In genomic region chr6:167662881-167663205, GRCh38 we compare ENCODE assay signal across 27 cellular contexts.
"Had no signal": no experiment of that assay in that cellular context is flagged by ENCODE, and none has a peak within 500 bp of the region (broad histone marks: within the 10 kb centered on the region; RNA-seq: fewer than 3 reads in every experiment).

No MANE protein-coding gene starts in this region.

- H3K9me3 ChIP-seq: colonic mucosa, esophagus squamous epithelium, heart right ventricle, left ventricle myocardium inferior, lower lobe of right lung, psoas muscle, stomach, thyroid gland had no signal

- H3K27me3 ChIP-seq: colonic mucosa, heart right ventricle, stomach, thyroid gland had no signal

- H2AFZ ChIP-seq: parathyroid adenoma had no signal

- H3K4me1 Mint-ChIP-seq: stimulated activated naive B cell treated with anti-CD40 and anti-IgM and Interleukin-4, amounts not matched to agents 10 μg/mL and 1 μg/mL and 100 μg/mL, for 72 hours had no signal

- H3K36me3 Mint-ChIP-seq: stimulated activated naive B cell treated with anti-CD40 and anti-IgM and Interleukin-4, amounts not matched to agents 10 μg/mL and 1 μg/mL and 100 μg/mL, for 72 hours had no signal

- H3K27ac Mint-ChIP-seq: dendritic cell treated with granulocyte-macrophage colony-stimulating factor and Interleukin-4, amounts not matched to agents 40 ng/mL and 50 ng/mL, for 4 days; nephron progenitor cell; stimulated activated naive B cell treated with anti-CD40 and anti-IgM and Interleukin-4, amounts not matched to agents 10 μg/mL and 1 μg/mL and 100 μg/mL, for 72 hours had no signal

- H3K27me3 Mint-ChIP-seq: dendritic cell treated with granulocyte-macrophage colony-stimulating factor and Interleukin-4, amounts not matched to agents 40 ng/mL and 50 ng/mL, for 4 days had no signal

- H3K4me1 ChIP-seq: colonic mucosa, esophagus squamous epithelium, lower lobe of right lung, parathyroid adenoma, psoas muscle, thyroid gland had no signal

- H3K79me2 ChIP-seq: parathyroid adenoma had no signal

- H3K4me3 Mint-ChIP-seq: dendritic cell treated with granulocyte-macrophage colony-stimulating factor and Interleukin-4, amounts not matched to agents 40 ng/mL and 50 ng/mL, for 4 days; nephron progenitor cell; stimulated activated naive B cell treated with anti-CD40 and anti-IgM and Interleukin-4, amounts not matched to agents 10 μg/mL and 1 μg/mL and 100 μg/mL, for 72 hours had no signal

- H3K27ac ChIP-seq: colonic mucosa, esophagus squamous epithelium, heart right ventricle, left ventricle myocardium inferior, lower lobe of right lung, parathyroid adenoma, psoas muscle, skin epidermis, stomach, thyroid gland had no signal

- FAIRE-seq: endometrium, islet of Langerhans, urothelium cell line had no signal

- ATAC-seq: left colon; psoas muscle; stimulated activated naive B cell treated with anti-CD40 and anti-IgM and Interleukin-4, amounts not matched to agents 10 μg/mL and 1 μg/mL and 100 μg/mL, for 72 hours had no signal

- H3K9ac ChIP-seq: parathyroid adenoma had no signal

- DNase-seq: central memory CD4-positive, alpha-beta T cell; colonic mucosa; effector CD8-positive, alpha-beta T cell; erythroblast; esophagus squamous epithelium; foreskin melanocyte; glutamatergic neuron; heart right ventricle; hippocampal formation; kidney glomerular epithelial cell; left colon; left ventricle myocardium inferior; lower lobe of right lung; nephron progenitor cell; psoas muscle; stimulated activated CD4-positive, alpha-beta T cell treated with anti-CD3 and anti-CD28 coated beads, Interleukin-15, amount 100 ng/mL, for 24 hours; stimulated activated CD4-positive, alpha-beta T cell treated with anti-CD3 and anti-CD28 coated beads, Interleukin-2, amount 100 ng/mL, for 48 hours; stimulated activated naive B cell treated with anti-CD40 and anti-IgM and Interleukin-4, amounts not matched to agents 10 μg/mL and 1 μg/mL and 100 μg/mL, for 72 hours; stomach; thyroid gland; trophoblast cell had no signal

- H3K36me3 ChIP-seq: colonic mucosa, esophagus squamous epithelium, heart right ventricle, left ventricle myocardium inferior, lower lobe of right lung, stomach, thyroid gland had no signal

- H3K9me3 Mint-ChIP-seq: dendritic cell treated with granulocyte-macrophage colony-stimulating factor and Interleukin-4, amounts not matched to agents 40 ng/mL and 50 ng/mL, for 4 days; stimulated activated naive B cell treated with anti-CD40 and anti-IgM and Interleukin-4, amounts not matched to agents 10 μg/mL and 1 μg/mL and 100 μg/mL, for 72 hours had no signal

- H3K4me3 ChIP-seq: colonic mucosa, esophagus squamous epithelium, heart right ventricle, left ventricle myocardium inferior, lower lobe of right lung, psoas muscle, skin epidermis, stomach, thyroid gland had no signal
